1 cellular context compared by ENCODE assay signal in the genomic region with DNA sequence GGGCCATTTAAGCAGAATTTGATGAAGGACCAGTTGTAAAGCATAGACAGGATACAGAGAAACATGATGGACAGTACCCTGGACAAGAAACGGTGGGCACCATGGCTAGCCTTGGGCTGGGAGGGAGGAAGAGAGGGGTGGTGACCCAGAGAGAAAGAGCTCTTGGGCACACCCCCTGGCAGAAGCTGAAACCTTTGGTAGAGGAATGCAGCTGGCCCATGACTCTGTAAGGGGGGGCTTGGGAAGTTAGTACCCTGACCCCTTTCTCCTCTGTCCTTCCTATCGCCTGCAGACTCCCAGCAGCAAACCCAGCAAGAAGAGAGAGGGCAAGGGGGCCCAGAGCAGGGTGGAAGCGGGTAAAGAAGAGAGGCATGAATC.
TF ChIP-seq lines count a peak whose summit lies in the region.

No MANE protein-coding gene starts in this region.

TF ChIP-seq in IMR-90, 13 proteins besides CTCF, POLR2A, EP300 and RAD21:
- TF ChIP-seq NFE2L2 (IDR thresholded peaks at IDR 0.05; ENCODE audit: low read depth, low read length) (no peak), RCOR1 (IDR thresholded peaks at IDR 0.05; ENCODE audit: insufficient replicate concordance, low read length) (no peak), RFX5 (IDR thresholded peaks at IDR 0.05; ENCODE audit: low read depth, low read length) (no peak), MAZ (IDR thresholded peaks at IDR 0.05; ENCODE audit: borderline replicate concordance, low read depth, low read length) (no peak), BHLHE40 (IDR thresholded peaks at IDR 0.05; ENCODE audit: low read depth, low read length) (no peak), FOS (IDR thresholded peaks at IDR 0.05; ENCODE audit: low read depth, low read length) (no peak), MAFK (IDR thresholded peaks at IDR 0.05; ENCODE audit: low read depth, low read length) (no peak), MXI1 (IDR thresholded peaks at IDR 0.05; ENCODE audit: borderline replicate concordance, low read depth, low read length) (no peak), SMC3 (IDR thresholded peaks at IDR 0.05; ENCODE audit: low read depth, low read length) (no peak), CHD1 (IDR thresholded peaks at IDR 0.05; ENCODE audit: low read depth, low read length) (no peak), CEBPB (IDR thresholded peaks at IDR 0.05; ENCODE audit: low read depth, low read length) (no peak)
- TF ChIP-seq, protein P1, sequence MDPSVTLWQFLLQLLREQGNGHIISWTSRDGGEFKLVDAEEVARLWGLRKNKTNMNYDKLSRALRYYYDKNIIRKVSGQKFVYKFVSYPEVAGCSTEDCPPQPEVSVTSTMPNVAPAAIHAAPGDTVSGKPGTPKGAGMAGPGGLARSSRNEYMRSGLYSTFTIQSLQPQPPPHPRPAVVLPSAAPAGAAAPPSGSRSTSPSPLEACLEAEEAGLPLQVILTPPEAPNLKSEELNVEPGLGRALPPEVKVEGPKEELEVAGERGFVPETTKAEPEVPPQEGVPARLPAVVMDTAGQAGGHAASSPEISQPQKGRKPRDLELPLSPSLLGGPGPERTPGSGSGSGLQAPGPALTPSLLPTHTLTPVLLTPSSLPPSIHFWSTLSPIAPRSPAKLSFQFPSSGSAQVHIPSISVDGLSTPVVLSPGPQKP (IDR thresholded peaks at IDR 0.05; ENCODE audit: borderline replicate concordance, low read depth, low read length): no peak
- TF ChIP-seq, protein P2, sequence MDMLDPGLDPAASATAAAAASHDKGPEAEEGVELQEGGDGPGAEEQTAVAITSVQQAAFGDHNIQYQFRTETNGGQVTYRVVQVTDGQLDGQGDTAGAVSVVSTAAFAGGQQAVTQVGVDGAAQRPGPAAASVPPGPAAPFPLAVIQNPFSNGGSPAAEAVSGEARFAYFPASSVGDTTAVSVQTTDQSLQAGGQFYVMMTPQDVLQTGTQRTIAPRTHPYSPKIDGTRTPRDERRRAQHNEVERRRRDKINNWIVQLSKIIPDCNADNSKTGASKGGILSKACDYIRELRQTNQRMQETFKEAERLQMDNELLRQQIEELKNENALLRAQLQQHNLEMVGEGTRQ (IDR thresholded peaks at IDR 0.05; ENCODE audit: low read depth, low read length): no peak
